Comparison of ENCODE assay signal across 25 cellular contexts in the genomic region with DNA sequence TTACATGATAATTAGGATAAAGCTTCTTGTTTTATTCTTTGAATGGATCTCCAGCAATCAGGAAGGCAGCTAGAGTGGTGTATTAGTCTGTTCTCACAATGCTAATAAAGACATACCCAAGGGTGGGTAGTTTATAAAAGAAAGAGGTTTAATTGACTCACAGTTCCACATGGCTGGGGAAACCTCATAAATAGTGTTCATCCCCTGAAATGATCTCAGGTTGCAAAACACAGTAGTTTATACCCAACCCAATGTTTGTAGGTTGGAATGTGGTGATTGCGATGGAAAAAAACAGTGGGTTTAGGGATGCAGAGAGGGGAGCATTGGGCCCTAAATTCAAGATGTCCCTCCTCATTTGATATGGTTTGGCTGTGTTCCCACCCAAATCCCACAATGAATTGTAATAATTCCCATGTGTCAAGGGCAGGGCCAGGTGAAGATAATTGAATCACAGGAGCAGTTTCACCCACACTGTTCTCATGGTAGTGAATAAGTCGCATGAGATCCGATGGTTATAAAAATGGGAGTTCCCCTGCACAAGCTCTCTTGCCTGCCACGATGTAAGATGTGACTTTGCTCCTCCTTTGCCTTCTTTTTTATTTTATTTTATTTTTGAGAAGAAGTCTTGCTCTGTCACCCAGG. TPM values are rescaled to one million over a fixed set of nuclear protein-coding genes. Genes with fewer than 3 reads are reported as not detected.
"Had no signal": no experiment of that assay in that cellular context is flagged by ENCODE, and none has a peak within 500 bp of the region (broad histone marks: within the 10 kb centered on the region; RNA-seq: fewer than 3 reads in every experiment).

No MANE protein-coding gene starts in this region.

- H3K36me3 ChIP-seq: esophagus muscularis mucosa, upper lobe of right lung had no signal

- H3K9me3 Mint-ChIP-seq: activated B cell treated with CpG ODN at 0.5 μM for 24 hours; activated naive CD8-positive, alpha-beta T cell treated with anti-CD3 and anti-CD28 coated beads, Interleukin-2, amount 10 ng/mL, durations not matched to agents 7 days and 5 days; natural killer cell had no signal

- H3K4me3 ChIP-seq: coronary artery, esophagus muscularis mucosa, hepatocyte, upper lobe of right lung had no signal

- H3K27me3 ChIP-seq: esophagus muscularis mucosa, hepatocyte, upper lobe of right lung had no signal

- ATAC-seq: left ventricle myocardium superior; natural killer cell; stimulated activated naive B cell treated with anti-CD40 and anti-IgM and Interleukin-4, amounts not matched to agents 10 μg/mL and 1 μg/mL and 100 μg/mL, for 72 hours; T-helper 17 cell; upper lobe of right lung had no signal

- H3K4me3 Mint-ChIP-seq: activated B cell treated with CpG ODN at 0.5 μM for 24 hours; activated naive CD8-positive, alpha-beta T cell treated with anti-CD3 and anti-CD28 coated beads, Interleukin-2, amount 10 ng/mL, durations not matched to agents 7 days and 5 days; natural killer cell; stimulated activated naive B cell treated with anti-CD40 and anti-IgM and Interleukin-4, amounts not matched to agents 10 μg/mL and 1 μg/mL and 100 μg/mL, for 72 hours; T-helper 17 cell had no signal

- H3K27me3 Mint-ChIP-seq: progenitor cell of endocrine pancreas had no signal

- DNase-seq: activated B cell treated with CpG ODN at 0.5 μM for 24 hours; activated CD4-positive, alpha-beta T cell treated with anti-CD3 and anti-CD28 coated beads, Interleukin-2, amount 50 U/mL, for 1 hour; activated CD8-positive, alpha-beta memory T cell treated with anti-CD3 and anti-CD28 coated beads, Interleukin-2, amount 50 U/mL, for 48 hours; activated naive CD8-positive, alpha-beta T cell treated with anti-CD3 and anti-CD28 coated beads, Interleukin-2, amount 10 ng/mL, durations not matched to agents 7 days and 5 days; amygdala; cerebellar nuclear complex; glutamatergic neuron; kidney glomerular epithelial cell; left ventricle myocardium superior; midbrain; natural killer cell; retina; SHP77; stimulated activated naive B cell treated with anti-CD40 and anti-IgM and Interleukin-4, amounts not matched to agents 10 μg/mL and 1 μg/mL and 100 μg/mL, for 72 hours; T-helper 17 cell; upper lobe of right lung had no signal

- H3K4me1 Mint-ChIP-seq: activated B cell treated with CpG ODN at 0.5 μM for 24 hours; activated naive CD8-positive, alpha-beta T cell treated with anti-CD3 and anti-CD28 coated beads, Interleukin-2, amount 10 ng/mL, durations not matched to agents 7 days and 5 days; T-helper 17 cell had no signal

- H3K27ac Mint-ChIP-seq: activated B cell treated with CpG ODN at 0.5 μM for 24 hours; activated naive CD8-positive, alpha-beta T cell treated with anti-CD3 and anti-CD28 coated beads, Interleukin-2, amount 10 ng/mL, durations not matched to agents 7 days and 5 days; activated T-helper 2 cell treated with anti-CD3 and anti-CD28 coated beads, Interferon-gamma antibody, Interleukin-2, Interleukin-4, amounts not matched to agents 10 μg/mL and 5 μg/mL and 100 μg/mL, durations not matched to agents 14 hours and 24 hours and 36 hours; natural killer cell; progenitor cell of endocrine pancreas; stimulated activated naive B cell treated with anti-CD40 and anti-IgM and Interleukin-4, amounts not matched to agents 10 μg/mL and 1 μg/mL and 100 μg/mL, for 72 hours; T-helper 17 cell had no signal

- H3K36me3 Mint-ChIP-seq: activated naive CD8-positive, alpha-beta T cell treated with anti-CD3 and anti-CD28 coated beads, Interleukin-2, amount 10 ng/mL, durations not matched to agents 7 days and 5 days; natural killer cell; stimulated activated naive B cell treated with anti-CD40 and anti-IgM and Interleukin-4, amounts not matched to agents 10 μg/mL and 1 μg/mL and 100 μg/mL, for 72 hours had no signal

RNA-seq across cellular contexts. Expression of a gene that starts 11.5 kb away (rescaled TPM):
- total RNA-seq: activated B cell treated with CpG ODN at 0.5 μM for 24 hours; activated CD8-positive, alpha-beta memory T cell treated with anti-CD3 and anti-CD28 coated beads for 36 hours; activated naive CD8-positive, alpha-beta T cell treated with anti-CD3 and anti-CD28 coated beads, Interleukin-2, amount 10 ng/mL, durations not matched to agents 7 days and 5 days; activated T-helper 2 cell treated with anti-CD3 and anti-CD28 coated beads, Interferon-gamma antibody, Interleukin-2, Interleukin-4, amounts not matched to agents 10 μg/mL and 5 μg/mL and 100 μg/mL, durations not matched to agents 14 hours and 24 hours and 36 hours; esophagus muscularis mucosa; frontal cortex; hepatocyte; left ventricle myocardium superior; natural killer cell; osteocyte; progenitor cell of endocrine pancreas; subcutaneous adipose tissue; T-helper 17 cell; upper lobe of right lung had no signal
